Comparison of ENCODE assay signal across 29 cellular contexts in the genomic region with DNA sequence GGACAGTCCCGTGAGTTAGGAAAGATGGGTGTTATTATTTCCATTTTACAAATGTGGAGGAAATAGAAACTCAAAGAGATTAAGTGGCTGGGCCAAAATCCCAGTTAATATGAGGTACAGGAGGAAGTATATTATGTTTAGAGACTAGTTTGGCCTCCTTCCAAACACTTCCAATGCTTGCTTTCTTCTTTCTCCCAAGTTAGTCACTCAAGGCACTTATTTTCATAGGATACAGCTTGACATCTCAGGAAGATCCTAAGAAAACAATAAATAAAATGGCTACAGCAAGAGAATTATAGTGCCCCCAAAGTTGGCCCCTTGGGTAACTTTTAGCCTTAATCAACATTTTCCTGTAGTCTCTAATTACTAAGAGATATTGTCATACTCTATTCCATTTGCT. TPM values are rescaled to one million over a fixed set of nuclear protein-coding genes. Genes with fewer than 3 reads are reported as not detected.
DNase-seq lines count a peak whose midpoint lies in the region; ATAC-seq and TF ChIP-seq lines count a peak whose summit lies in the region.
"Had no signal": no experiment of that assay in that cellular context is flagged by ENCODE, and none has a peak within 500 bp of the region (broad histone marks: within the 10 kb centered on the region; RNA-seq: fewer than 3 reads in every experiment).

No MANE protein-coding gene starts in this region.

- H3K9ac ChIP-seq in adipocyte (ENCODE audit: low read length) (peak overlapping the region; percentile 35), Karpas-422 (ENCODE audit: low read length) (no peak overlapping the region)

- H3K27ac ChIP-seq in Karpas-422 (ENCODE audit: low read length) (no peak overlapping the region), foreskin keratinocyte (no peak overlapping the region), substantia nigra (ENCODE audit: low read depth, low read length, poor library complexity, severe bottlenecking) (no peak overlapping the region)
- H3K27ac ChIP-seq: lower lobe of right lung, psoas muscle, SJSA1, tibial nerve had no signal

- no peak overlapping the region for H3K4me3 ChIP-seq in adipocyte (ENCODE audit: low read length)
- H3K4me3 ChIP-seq in Karpas-422 (ENCODE audit: low read length): no peak overlapping the region
- H3K4me3 ChIP-seq: lower lobe of right lung, psoas muscle, SJSA1, tibial nerve had no signal

- no peaks in the 10 kb centered on the region for H3K9me2 ChIP-seq in Karpas-422 (replicated peaks; ENCODE audit: insufficient read depth, low read length)

- H3K36me3 ChIP-seq in adipocyte (ENCODE audit: control insufficient read depth, insufficient read depth, low read length, severe bottlenecking) (peaks cover 69% of the 10 kb centered on the region), Karpas-422 (ENCODE audit: insufficient read depth, low read length) (no peaks in the 10 kb centered on the region)

- H3K4me1 Mint-ChIP-seq in HFFc6 (ENCODE audit: low read depth) (peaks cover 80% of the 10 kb centered on the region), WTC11 (no peaks in the 10 kb centered on the region)
- H3K4me1 Mint-ChIP-seq: activated CD8-positive, alpha-beta memory T cell treated with anti-CD3 and anti-CD28 coated beads, Interleukin-2, amount 10 ng/mL, durations not matched to agents 7 days and 5 days; activated naive CD4-positive, alpha-beta T cell treated with anti-CD3 and anti-CD28 coated beads, Interleukin-2, amount 10 ng/mL, durations not matched to agents 7 days and 5 days; CD4-positive, alpha-beta memory T cell; stimulated activated naive B cell treated with anti-CD40 and anti-IgM and Interleukin-4, amounts not matched to agents 10 μg/mL and 1 μg/mL and 100 μg/mL, for 72 hours had no signal

- H3K36me3 Mint-ChIP-seq in HFFc6 (ENCODE audit: low read depth) (peaks cover 46% of the 10 kb centered on the region), WTC11 (peaks cover 61% of the 10 kb centered on the region)
- H3K36me3 Mint-ChIP-seq: activated CD8-positive, alpha-beta memory T cell treated with anti-CD3 and anti-CD28 coated beads, Interleukin-2, amount 10 ng/mL, durations not matched to agents 7 days and 5 days; activated naive CD4-positive, alpha-beta T cell treated with anti-CD3 and anti-CD28 coated beads, Interleukin-2, amount 10 ng/mL, durations not matched to agents 7 days and 5 days had no signal

- H3K4me1 ChIP-seq in adipocyte (ENCODE audit: control insufficient read depth, insufficient read depth, low read length) (peaks cover 63% of the 10 kb centered on the region), Karpas-422 (ENCODE audit: low read length) (no peaks in the 10 kb centered on the region), foreskin keratinocyte (peaks cover 37% of the 10 kb centered on the region)

- H2AFZ ChIP-seq in Karpas-422 (ENCODE audit: low read length): no peak overlapping the region

- no peaks in the 10 kb centered on the region for H3K79me2 ChIP-seq in Karpas-422 (ENCODE audit: low read length)

- no peaks in the 10 kb centered on the region for H3K9me3 Mint-ChIP-seq in HFFc6
- peaks cover 19% of the 10 kb centered on the region for H3K9me3 Mint-ChIP-seq in WTC11
- H3K9me3 Mint-ChIP-seq: activated naive CD4-positive, alpha-beta T cell treated with anti-CD3 and anti-CD28 coated beads, Interleukin-2, amount 10 ng/mL, durations not matched to agents 7 days and 5 days; CD4-positive, alpha-beta memory T cell; stimulated activated naive B cell treated with anti-CD40 and anti-IgM and Interleukin-4, amounts not matched to agents 10 μg/mL and 1 μg/mL and 100 μg/mL, for 72 hours; T-helper 1 cell treated with Interleukin-12 subunit alpha and Interleukin-12 subunit beta and Interleukin-4 antibody, amounts not matched to agents 30 μg/mL and 1 μg/mL, for 36 hours had no signal

- POLR2A ChIA-PET in WTC11 (lab: Charles Lee): no interaction called here

- no peak for DNase-seq in HFFc6
- DNase-seq in adipocyte (ENCODE audit: low read depth): no peak
- DNase-seq in fibroblast of peridontal ligament (ENCODE audit: extremely low read depth): peak; percentile 62
- DNase-seq in renal cortical epithelial cell (ENCODE audit: low read depth): peak; percentile 30
- no peak for DNase-seq in Karpas-422
- DNase-seq in WTC11 (ENCODE audit: low spot score): no peak
- no peak for DNase-seq in foreskin keratinocyte
- no peak for DNase-seq in substantia nigra (lab: John Stamatoyannopoulos, UW)
- DNase-seq: activated CD4-positive, alpha-beta T cell treated with anti-CD3 and anti-CD28 coated beads for 48 hours; activated CD8-positive, alpha-beta memory T cell treated with anti-CD3 and anti-CD28 coated beads, Interleukin-2, amount 10 ng/mL, durations not matched to agents 7 days and 5 days; activated naive CD4-positive, alpha-beta T cell treated with anti-CD3 and anti-CD28 coated beads, Interleukin-2, amount 10 ng/mL, durations not matched to agents 7 days and 5 days; aorta; CD4-positive, alpha-beta memory T cell; cerebellar nuclear complex; GF-D8; hippocampal formation; Kasumi-1; lower lobe of right lung; NCI-H1092; NCI-H2081 treated with DMSO at 0.1 percent for 48 hours; NCI-H510A treated with DMSO at 0.1 percent for 48 hours; NK-92 treated with Interleukin-12 subunit alpha and Interleukin-12 subunit beta, amount 100 ng/mL, for 24 hours; psoas muscle; stimulated activated CD4-positive, alpha-beta T cell treated with anti-CD3 and anti-CD28 coated beads, Interleukin-2, amount 100 ng/mL, for 48 hours; stimulated activated naive B cell treated with anti-CD40 and anti-IgM and Interleukin-4, amounts not matched to agents 10 μg/mL and 1 μg/mL and 100 μg/mL, for 72 hours had no signal

- no peak for TF ChIP-seq CTCF in HFFc6 (IDR thresholded peaks at IDR 0.05)
- TF ChIP-seq CTCF in WTC11 (IDR thresholded peaks at IDR 0.05): no peak
- TF ChIP-seq CTCF in foreskin keratinocyte (conservative IDR thresholded peaks at IDR 0.05): no peak

- no peaks in the 10 kb centered on the region for H4K20me1 ChIP-seq in Karpas-422 (ENCODE audit: insufficient read depth, low read depth, low read length)

- no peaks in the 10 kb centered on the region for H3K27me3 ChIP-seq in adipocyte (replicated peaks; ENCODE audit: control insufficient read depth, insufficient read depth, low read length)
- H3K27me3 ChIP-seq in Karpas-422 (ENCODE audit: low read length): no peaks in the 10 kb centered on the region
- H3K27me3 ChIP-seq in foreskin keratinocyte: no peaks in the 10 kb centered on the region
- H3K27me3 ChIP-seq: SJSA1, tibial nerve had no signal

- H3K4me3 Mint-ChIP-seq in HFFc6 (no peak overlapping the region), WTC11 (no peak overlapping the region)
- H3K4me3 Mint-ChIP-seq: activated CD8-positive, alpha-beta memory T cell treated with anti-CD3 and anti-CD28 coated beads, Interleukin-2, amount 10 ng/mL, durations not matched to agents 7 days and 5 days; activated naive CD4-positive, alpha-beta T cell treated with anti-CD3 and anti-CD28 coated beads, Interleukin-2, amount 10 ng/mL, durations not matched to agents 7 days and 5 days; CD4-positive, alpha-beta memory T cell; stimulated activated naive B cell treated with anti-CD40 and anti-IgM and Interleukin-4, amounts not matched to agents 10 μg/mL and 1 μg/mL and 100 μg/mL, for 72 hours; T-helper 1 cell treated with Interleukin-12 subunit alpha and Interleukin-12 subunit beta and Interleukin-4 antibody, amounts not matched to agents 30 μg/mL and 1 μg/mL, for 36 hours had no signal

- H3K27me3 Mint-ChIP-seq in HFFc6 (ENCODE audit: insufficient read depth) (peaks cover 3% of the 10 kb centered on the region; the same call in 1 of the 2 replicates), WTC11 (ENCODE audit: low read depth) (no peaks in the 10 kb centered on the region)
- H3K27me3 Mint-ChIP-seq: CD4-positive, alpha-beta memory T cell; stimulated activated naive B cell treated with anti-CD40 and anti-IgM and Interleukin-4, amounts not matched to agents 10 μg/mL and 1 μg/mL and 100 μg/mL, for 72 hours had no signal

- no peaks in the 10 kb centered on the region for H3K9me3 ChIP-seq in adipocyte (ENCODE audit: control insufficient read depth, low read length)
- no peaks in the 10 kb centered on the region for H3K9me3 ChIP-seq in Karpas-422 (ENCODE audit: low read length)
- H3K9me3 ChIP-seq: lower lobe of right lung, psoas muscle, SJSA1, tibial nerve had no signal

- H3K27ac Mint-ChIP-seq in HFFc6 (peak overlapping the region; percentile 64), WTC11 (no peak overlapping the region)
- H3K27ac Mint-ChIP-seq: activated CD8-positive, alpha-beta memory T cell treated with anti-CD3 and anti-CD28 coated beads, Interleukin-2, amount 10 ng/mL, durations not matched to agents 7 days and 5 days; activated naive CD4-positive, alpha-beta T cell treated with anti-CD3 and anti-CD28 coated beads, Interleukin-2, amount 10 ng/mL, durations not matched to agents 7 days and 5 days; CD4-positive, alpha-beta memory T cell; stimulated activated naive B cell treated with anti-CD40 and anti-IgM and Interleukin-4, amounts not matched to agents 10 μg/mL and 1 μg/mL and 100 μg/mL, for 72 hours; T-helper 1 cell treated with Interleukin-12 subunit alpha and Interleukin-12 subunit beta and Interleukin-4 antibody, amounts not matched to agents 30 μg/mL and 1 μg/mL, for 36 hours had no signal

- CTCF ChIA-PET in WTC11 (lab: Charles Lee): interaction anchor here (0.6 to 1.3 kb wide), 4 partner anchors 12 to 268 kb away, joined by 3 to 4 read pairs (median 4); no protein-coding TSS in a partner anchor

- ATAC-seq in WTC11: no peak
- no peak for ATAC-seq in foreskin keratinocyte
- ATAC-seq: activated CD8-positive, alpha-beta memory T cell treated with anti-CD3 and anti-CD28 coated beads, Interleukin-2, amount 10 ng/mL, durations not matched to agents 7 days and 5 days; lower lobe of right lung; Panc1; psoas muscle had no signal

- no peak overlapping the region for H3K4me2 ChIP-seq in Karpas-422 (ENCODE audit: low read depth, low read length, poor library complexity, severe bottlenecking)

TF ChIP-seq in WTC11, 78 proteins besides CTCF, POLR2A, EP300 and RAD21 (continues in another document):
- TF ChIP-seq KAT7 (CRISPR knock-in tag; IDR thresholded peaks at IDR 0.05; ENCODE audit: borderline replicate concordance) (no peak), CBFB (CRISPR knock-in tag; IDR thresholded peaks at IDR 0.05; ENCODE audit: low read depth) (no peak), MYBL2 (CRISPR knock-in tag; IDR thresholded peaks at IDR 0.05) (no peak), ETV6 (CRISPR knock-in tag; IDR thresholded peaks at IDR 0.05) (no peak), HMGA2 (CRISPR knock-in tag; IDR thresholded peaks at IDR 0.05) (no peak), ZNF263 (CRISPR knock-in tag; IDR thresholded peaks at IDR 0.05; ENCODE audit: low read depth) (no peak)

RNA-seq across cellular contexts. Expression of gene IPO9, which starts 47.5 kb away (rescaled TPM):
- total RNA-seq in HFFc6 (2021; fragmentation: NEBNext Ultra II Directional; extraction: Animal tissue kit (Norgen Biotek cat#: 25700)): 10 to 100 TPM; 54.1 to 77.8 (median 63.6) TPM
- 15.6 and 31.5 TPM in 2 replicates for total RNA-seq in renal cortical epithelial cell
- 19.4 and 22.7 TPM in 2 replicates for total RNA-seq in Karpas-422 (2014; rRNA removed; shearing (Covaris generic); ENCODE audit: low replicate concordance)
- total RNA-seq in WTC11 (2021): 94.1 to 98.6 TPM (median 97.2 TPM) in 3 replicates
- total RNA-seq in foreskin keratinocyte: 44.9 and 47.2 TPM in 2 replicates
- polyA plus RNA-seq in foreskin keratinocyte: 48.8 and 62.6 TPM in 2 replicates

Comparison
In these comparisons a context has a peak if more than half of its experiments do, and no peak if none do; other contexts are left out.
1. DNase-seq: peak in fibroblast of peridontal ligament (single experiment) and renal cortical epithelial cell (single experiment); none in HFFc6 (single experiment), adipocyte (single experiment), Karpas-422 (single experiment), WTC11 (single experiment), foreskin keratinocyte (0 of 2) and substantia nigra (0 of 49).